15 cellular contexts compared by ENCODE assay signal in the genomic region with DNA sequence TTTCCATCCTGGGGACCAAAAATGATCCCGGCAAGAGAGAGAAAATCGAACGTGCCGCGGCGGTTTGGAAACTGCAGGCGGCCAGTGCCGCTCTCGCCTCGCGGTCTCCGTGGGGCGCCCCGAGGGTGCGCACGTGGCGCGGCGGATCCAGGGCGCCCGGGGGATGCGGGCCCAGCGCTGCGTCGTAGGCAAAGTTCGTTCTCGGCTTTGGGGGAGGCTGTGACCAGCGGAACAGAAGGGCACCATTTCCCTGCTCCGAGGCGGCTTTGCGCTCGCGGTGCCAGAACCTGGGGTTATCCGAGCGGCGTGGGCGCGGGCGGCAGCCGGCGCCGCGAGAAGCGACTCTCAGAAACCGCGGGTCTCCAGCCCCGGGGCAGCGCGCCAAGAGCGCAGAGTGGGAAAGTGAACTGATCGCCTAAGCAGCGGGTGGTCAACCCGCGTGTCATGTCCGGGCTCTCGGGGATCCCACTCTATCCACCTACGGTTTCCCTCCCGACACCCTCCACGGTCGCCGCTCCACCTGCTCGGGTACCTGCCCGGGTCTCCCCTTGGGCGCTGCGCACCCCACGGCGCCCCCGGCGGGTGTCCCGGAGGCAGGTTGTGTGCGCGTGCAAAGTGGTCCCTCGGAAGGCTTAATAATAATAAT. TPM values are rescaled to one million over a fixed set of nuclear protein-coding genes. Genes with fewer than 3 reads are reported as not detected.
DNase-seq lines count a peak whose midpoint lies in the region; ATAC-seq, FAIRE-seq and TF ChIP-seq lines count a peak whose summit lies in the region.
"Had no signal": no experiment of that assay in that cellular context is flagged by ENCODE, and none has a peak within 500 bp of the region (broad histone marks: within the 10 kb centered on the region; RNA-seq: fewer than 3 reads in every experiment).

No MANE protein-coding gene starts in this region.

- RAD21 ChIA-PET in GM12878 (lab: Charles Lee; ENCODE audit: unreplicated experiment): no interaction called here

- no TSS peak for BruUV-seq in GM12878 (replicated peaks; lab: Mats Ljungman, UMichigan)

- CTCF ChIA-PET in SK-N-SH (lab: Yijun Ruan, JAX): interaction anchor here (1.8 kb wide), 1 partner anchor 11 kb away, joined by 14 read pairs; no protein-coding TSS in a partner anchor
- CTCF ChIA-PET in GM12878 (lab: Yijun Ruan, JAX): interaction anchor here (1.6 kb wide), 1 partner anchor 11 kb away, joined by 9 read pairs; no protein-coding TSS in a partner anchor

- H3K27me3 ChIP-seq in SK-N-SH (ENCODE audit: insufficient read depth) (peaks cover 90% of the 10 kb centered on the region), GM12878 (replicated peaks in 1 of 2; ENCODE audit: control insufficient read depth in 2 of 2, insufficient read depth in 2 of 2, low read length in 1 of 2) (peaks cover 17 to 25% of the 10 kb centered on the region in 2 experiments), subcutaneous abdominal adipose tissue (ENCODE audit: control insufficient read depth in 5 of 5, insufficient read depth in 4 of 5, low read length in 5 of 5) (peaks cover 30 to 68% (median 56%) of the 10 kb centered on the region in 5 donors)

- DNase-seq in SK-N-SH: peak; percentile 40
- no peak for DNase-seq in GM12878 (ENCODE audit: low read depth, low spot score)
- peak; percentile 41 for DNase-seq in left kidney (ENCODE audit: low read depth, low spot score)
- DNase-seq in GM19238 (ENCODE audit: insufficient read length, low spot score): no peak
- DNase-seq: activated CD4-positive, alpha-beta T cell treated with anti-CD3 and anti-CD28 coated beads, Interleukin-2, amount 10 ng/mL, durations not matched to agents 24 days and 14 days; activated naive CD4-positive, alpha-beta T cell treated with anti-CD3 and anti-CD28 coated beads for 36 hours; EL; sigmoid colon; thyroid gland had no signal

- FAIRE-seq in GM12878 (lab: Jason Lieb, UNC): no peak

- peaks cover 84% of the 10 kb centered on the region for H3K27me3 Mint-ChIP-seq in stimulated activated memory B cell treated with anti-CD40 and anti-IgM and Interleukin-4, amounts not matched to agents 10 μg/mL and 1 μg/mL and 100 μg/mL, for 72 hours

- H3K4me1 ChIP-seq in SK-N-SH (ENCODE audit: control insufficient read depth in 1 of 2, insufficient read depth in 2 of 2, low read depth in 1 of 2, low read length in 1 of 2) (peaks cover 3% of the 10 kb centered on the region in 2 experiments; a peak in 2 of 4 replicates), GM12878 (ENCODE audit: control insufficient read depth, insufficient read depth, low read length) (no peaks in the 10 kb centered on the region), subcutaneous abdominal adipose tissue (ENCODE audit: control insufficient read depth in 5 of 5, insufficient read depth in 5 of 5, low read length in 5 of 5) (peaks cover 0 to 18% (median 14%) of the 10 kb centered on the region in 5 donors)

- no peak overlapping the region for H3K4me3 ChIP-seq in SK-N-SH (ENCODE audit: low read depth in 2 of 2, low read length in 1 of 2)
- no peak overlapping the region for H3K4me3 ChIP-seq in GM12878
- peak overlapping the region in 4 of 5 donors; percentile 7 to 45 (median 32) for H3K4me3 ChIP-seq in subcutaneous abdominal adipose tissue (ENCODE audit: low read depth in 1 of 5, low read length in 5 of 5)
- H3K4me3 ChIP-seq: thyroid gland had no signal

- no peak for TF ChIP-seq RAD21 in SK-N-SH (IDR thresholded peaks at IDR 0.05; ENCODE audit: low read length)
- TF ChIP-seq RAD21 in GM12878 (IDR thresholded peaks at IDR 0.05; ENCODE audit: insufficient read depth, low read depth, low read length): no peak

- no peaks in the 10 kb centered on the region for H3K9me3 ChIP-seq in SK-N-SH
- no peaks in the 10 kb centered on the region for H3K9me3 ChIP-seq in GM12878 (replicated peaks; ENCODE audit: control insufficient read depth, insufficient read depth, low read length)
- no peaks in the 10 kb centered on the region for H3K9me3 ChIP-seq in subcutaneous abdominal adipose tissue (ENCODE audit: control insufficient read depth in 5 of 5, low read length in 5 of 5)
- H3K9me3 ChIP-seq: sigmoid colon, thyroid gland had no signal

- WGBS in SK-N-SH (ENCODE audit: low lambda C conversion rate): 10% methylated on average over 19 of the region's 73 CpGs
- 9% methylated on average over 73 of the region's 73 CpGs for WGBS in GM12878 (ENCODE audit: insufficient coverage, insufficient replicate concordance, low lambda C conversion rate, missing lambda C conversion rate)

- intact Hi-C loops in GM12878 (cut with micrococcal nuclease; ENCODE audit: unreplicated experiment): no loop called here

- H3K36me3 ChIP-seq in SK-N-SH (replicated peaks in 1 of 2; ENCODE audit: control insufficient read depth in 1 of 2, insufficient read depth in 2 of 2, low read length in 1 of 2): no peaks in the 10 kb centered on the region
- H3K36me3 ChIP-seq in GM12878 (ENCODE audit: control insufficient read depth in 2 of 2, insufficient read depth in 2 of 2, low read length in 1 of 2): no peaks in the 10 kb centered on the region
- H3K36me3 ChIP-seq in subcutaneous abdominal adipose tissue (ENCODE audit: control insufficient read depth in 5 of 5, insufficient read depth in 5 of 5, low read length in 5 of 5): no peaks in the 10 kb centered on the region
- H3K36me3 ChIP-seq: sigmoid colon, thyroid gland had no signal

- TF ChIP-seq CTCF in SK-N-SH (IDR thresholded peaks at IDR 0.05): no peak
- no peak for TF ChIP-seq CTCF in GM12878 (IDR thresholded peaks at IDR 0.05 in 2 of 3, conservative IDR thresholded peaks at IDR 0.05 in 1 of 3; ENCODE audit: control insufficient read depth in 2 of 3, extremely low read depth in 1 of 3, insufficient read depth in 1 of 3, low read depth in 3 of 3, low read length in 3 of 3)

- SMC1A ChIA-PET in GM12878 (lab: Charles Lee; ENCODE audit: uncharacterized antibody, unreplicated experiment): no interaction called here

- H3K27ac ChIP-seq in SK-N-SH (ENCODE audit: low read depth in 2 of 2, low read length in 1 of 2): no peak overlapping the region
- no peak overlapping the region for H3K27ac ChIP-seq in GM12878 (ENCODE audit: control insufficient read depth, insufficient read depth)
- H3K27ac ChIP-seq in subcutaneous abdominal adipose tissue (ENCODE audit: low read depth, low read length): no peak overlapping the region
- H3K27ac ChIP-seq: HL-60, sigmoid colon, thyroid gland had no signal

- H3K9ac ChIP-seq in SK-N-SH: no peak overlapping the region
- no peak overlapping the region for H3K9ac ChIP-seq in GM12878 (ENCODE audit: control insufficient read depth, insufficient read depth, low read length)
- no peak overlapping the region for H3K9ac ChIP-seq in subcutaneous abdominal adipose tissue (ENCODE audit: low read length in 5 of 5)

- H3K4me3 Mint-ChIP-seq in stimulated activated memory B cell treated with anti-CD40 and anti-IgM and Interleukin-4, amounts not matched to agents 10 μg/mL and 1 μg/mL and 100 μg/mL, for 72 hours: no peak overlapping the region
- H3K4me3 Mint-ChIP-seq: activated CD4-positive, alpha-beta T cell treated with anti-CD3 and anti-CD28 coated beads, Interleukin-2, amount 10 ng/mL, durations not matched to agents 24 days and 14 days; activated naive CD4-positive, alpha-beta T cell treated with anti-CD3 and anti-CD28 coated beads for 36 hours had no signal

- H3F3A ChIP-seq in SK-N-SH (replicated peaks; ENCODE audit: insufficient read depth): no peaks in the 10 kb centered on the region

- no peak for TF ChIP-seq POLR2A in GM12878 (IDR thresholded peaks at IDR 0.05; ENCODE audit: low read depth, low read length)

- H4K20me1 ChIP-seq in SK-N-SH (ENCODE audit: insufficient read depth): no peaks in the 10 kb centered on the region
- H4K20me1 ChIP-seq in GM12878 (ENCODE audit: control insufficient read depth, insufficient read depth): peaks cover 4% of the 10 kb centered on the region; the same call in 1 of the 2 replicates

- no peaks in the 10 kb centered on the region for H3K36me3 Mint-ChIP-seq in stimulated activated memory B cell treated with anti-CD40 and anti-IgM and Interleukin-4, amounts not matched to agents 10 μg/mL and 1 μg/mL and 100 μg/mL, for 72 hours

- H3K27ac Mint-ChIP-seq in stimulated activated memory B cell treated with anti-CD40 and anti-IgM and Interleukin-4, amounts not matched to agents 10 μg/mL and 1 μg/mL and 100 μg/mL, for 72 hours: no peak overlapping the region
- H3K27ac Mint-ChIP-seq: activated CD4-positive, alpha-beta T cell treated with anti-CD3 and anti-CD28 coated beads, Interleukin-2, amount 10 ng/mL, durations not matched to agents 24 days and 14 days; activated naive CD4-positive, alpha-beta T cell treated with anti-CD3 and anti-CD28 coated beads for 36 hours had no signal

- ATAC-seq in SK-N-SH treated with all-trans-retinoic acid at 6 μM for 48 hours: no peak
- ATAC-seq in GM12878: no peak
- ATAC-seq in stimulated activated memory B cell treated with anti-CD40 and anti-IgM and Interleukin-4, amounts not matched to agents 10 μg/mL and 1 μg/mL and 100 μg/mL, for 72 hours: no peak
- ATAC-seq in GM18511 (IDR thresholded peaks at IDR 0.05; ENCODE audit: unreplicated experiment): no peak

- TF ChIP-seq EP300 in SK-N-SH (IDR thresholded peaks at IDR 0.05; ENCODE audit: borderline replicate concordance in 1 of 2, low read depth in 1 of 2, low read length in 1 of 2) (no peak), GM12878 (IDR thresholded peaks at IDR 0.05; ENCODE audit: borderline replicate concordance in 1 of 2, control insufficient read depth in 1 of 2, low read depth in 2 of 2, low read length in 2 of 2) (no peak)

- H3K4me2 ChIP-seq in SK-N-SH (peak overlapping the region; percentile 72; the same call in 1 of the 2 replicates), GM12878 (ENCODE audit: control insufficient read depth, insufficient read depth) (no peak overlapping the region)

- no peaks in the 10 kb centered on the region for H3K9me2 ChIP-seq in SK-N-SH

- H3K9me3 Mint-ChIP-seq in stimulated activated memory B cell treated with anti-CD40 and anti-IgM and Interleukin-4, amounts not matched to agents 10 μg/mL and 1 μg/mL and 100 μg/mL, for 72 hours: no peaks in the 10 kb centered on the region
- H3K9me3 Mint-ChIP-seq: activated CD4-positive, alpha-beta T cell treated with anti-CD3 and anti-CD28 coated beads, Interleukin-2, amount 10 ng/mL, durations not matched to agents 24 days and 14 days; activated naive CD4-positive, alpha-beta T cell treated with anti-CD3 and anti-CD28 coated beads for 36 hours had no signal

- POLR2A ChIA-PET in SK-N-SH (lab: Yijun Ruan, JAX): no interaction called here
- POLR2A ChIA-PET in GM12878 (lab: Charles Lee): no interaction called here

- H2AFZ ChIP-seq in SK-N-SH (ENCODE audit: low read depth) (no peak overlapping the region), GM12878 (ENCODE audit: control insufficient read depth, low read depth, low read length) (no peak overlapping the region)

- in situ Hi-C loops in GM12878 (cut with MboI): no loop called here

- peaks cover 12% of the 10 kb centered on the region for H3K4me1 Mint-ChIP-seq in stimulated activated memory B cell treated with anti-CD40 and anti-IgM and Interleukin-4, amounts not matched to agents 10 μg/mL and 1 μg/mL and 100 μg/mL, for 72 hours

- no peaks in the 10 kb centered on the region for H3K79me2 ChIP-seq in SK-N-SH (ENCODE audit: insufficient read depth)
- H3K79me2 ChIP-seq in GM12878 (ENCODE audit: control insufficient read depth, insufficient read depth, low read length): no peaks in the 10 kb centered on the region

RNA-seq across cellular contexts. Expression of gene ESRRB, which starts 1.1 kb away (rescaled TPM):
- 0.05 and 0.06 TPM in 2 replicates for polyA plus RNA-seq in SK-N-SH (2012; rRNA removed)
- polyA plus RNA-seq in SK-N-SH (2012; cell fraction: cytosol; rRNA removed): 0.04 TPM in 1 of 2 replicates, not detected in the other
- 0.11 and 0.14 TPM in 2 replicates for polyA plus RNA-seq in SK-N-SH (2012; cell fraction: nucleus; rRNA removed)
- 3.8 and 3.9 TPM in 2 replicates for total RNA-seq in GM12878 (2013; cell fraction: nucleolus; rRNA removed)
- 0.05 TPM in 1 of 2 replicates, not detected in the other for total RNA-seq in GM12878 (2014; rRNA removed)
- 0.04 TPM in 1 of 2 replicates, not detected in the other for total RNA-seq in GM12878 (2014; rRNA removed; fragmentation: Illumina TruSeq; extraction: Trizol)
- total RNA-seq in GM12878 (2021): 0.18 TPM in 1 of 2 replicates, not detected in the other
- 0.20 TPM for polyA plus RNA-seq in GM12878 (2011; ENCODE audit: low read depth)
- 0.73 and 0.97 TPM in 2 replicates for polyA plus RNA-seq in GM12878 (2011; rRNA removed)
- 0.59 and 1.0 TPM in 2 replicates for polyA plus RNA-seq in GM12878 (2011; cell fraction: cytosol; rRNA removed)
- 2.2 and 5.0 TPM in 2 replicates for polyA plus RNA-seq in GM12878 (2011; cell fraction: nucleus; rRNA removed)
- 0.07 and 0.25 TPM in 2 replicates for polyA plus RNA-seq in GM12878 (2012)
- polyA plus RNA-seq in GM12878 (2014; fragmentation: Illumina TruSeq; extraction: Trizol): 0.03 TPM in 1 of 2 replicates, not detected in the other
- not detected for polyA plus RNA-seq in GM12878 (2014; fragmentation: Nextera tagmentation; extraction: Ambion mirVana)
- polyA plus RNA-seq in GM12878 (2014; rRNA removed): 0.09 TPM in 1 of 2 replicates, not detected in the other
- not detected for polyA plus RNA-seq in GM12878 (2016; fragmentation: Nextera tagmentation; extraction: Ambion mirVana)
- 0.51 and 1.0 TPM in 2 replicates for polyA minus RNA-seq in GM12878 (2011; rRNA and poly(A)+ RNA removed)
- polyA minus RNA-seq in GM12878 (2011; cell fraction: cytosol; rRNA and poly(A)+ RNA removed): 2.4 TPM in 1 of 2 replicates, not detected in the other
- polyA minus RNA-seq in GM12878 (2011; cell fraction: nucleus; rRNA and poly(A)+ RNA removed): 1.1 and 1.7 TPM in 2 replicates
- total RNA-seq: activated naive CD4-positive, alpha-beta T cell treated with anti-CD3 and anti-CD28 coated beads for 36 hours; lung microvascular endothelial cell; thyroid gland had no signal

Comparison
In these comparisons a context has a peak if more than half of its experiments do, and no peak if none do; other contexts are left out.
1. DNase-seq: peak in SK-N-SH (single experiment) and left kidney (single experiment); none in GM12878 (single experiment) and GM19238 (single experiment).
2. H3K4me3 ChIP-seq: peak in subcutaneous abdominal adipose tissue (4 of 5); none in SK-N-SH (0 of 2) and GM12878 (single experiment).